17 cellular contexts compared by ENCODE assay signal in genomic region chr22:22924369-22925145, GRCh38. TPM values are rescaled to one million over a fixed set of nuclear protein-coding genes. Genes with fewer than 3 reads are reported as not detected.
DNase-seq lines count a peak whose midpoint lies in the region; ATAC-seq and TF ChIP-seq lines count a peak whose summit lies in the region.
"Had no signal": no experiment of that assay in that cellular context is flagged by ENCODE, and none has a peak within 500 bp of the region (broad histone marks: within the 10 kb centered on the region; RNA-seq: fewer than 3 reads in every experiment).

No MANE protein-coding gene starts in this region.

- H3K27ac ChIP-seq in C4-2B, result peak overlapping the region; percentile 81
- H3K27ac ChIP-seq: PC-9, SJSA1 had no signal

- ATAC-seq in stimulated activated memory B cell treated with anti-CD40 and anti-IgM and Interleukin-4, amounts not matched to agents 10 μg/mL and 1 μg/mL and 100 μg/mL, for 72 hours, result no peak
- no peak for ATAC-seq in left lobe of liver
- ATAC-seq: HepG2 had no signal

- H3K27me3 Mint-ChIP-seq in IgD-negative memory B cell, result peaks cover 5% of the 10 kb centered on the region
- peaks cover 8% of the 10 kb centered on the region for H3K27me3 Mint-ChIP-seq in dendritic cell treated with granulocyte-macrophage colony-stimulating factor and Interleukin-4, amounts not matched to agents 40 ng/mL and 50 ng/mL, for 4 days
- no peaks in the 10 kb centered on the region for H3K27me3 Mint-ChIP-seq in stimulated activated memory B cell treated with anti-CD40 and anti-IgM and Interleukin-4, amounts not matched to agents 10 μg/mL and 1 μg/mL and 100 μg/mL, for 72 hours

- peaks cover 36 to 67% (median 60%) of the 10 kb centered on the region in 3 donors for H3K4me1 Mint-ChIP-seq in IgD-negative memory B cell
- H3K4me1 Mint-ChIP-seq in dendritic cell treated with granulocyte-macrophage colony-stimulating factor and Interleukin-4, amounts not matched to agents 40 ng/mL and 50 ng/mL, for 4 days (ENCODE audit: low read depth), result peaks cover 43% of the 10 kb centered on the region
- H3K4me1 Mint-ChIP-seq in stimulated activated memory B cell treated with anti-CD40 and anti-IgM and Interleukin-4, amounts not matched to agents 10 μg/mL and 1 μg/mL and 100 μg/mL, for 72 hours, result peaks cover 94% of the 10 kb centered on the region

- no peak for TF ChIP-seq CTCF in C4-2B (conservative IDR thresholded peaks at IDR 0.05)

- H3K27ac Mint-ChIP-seq in IgD-negative memory B cell, result peak overlapping the region in 2 of 3 donors; percentile 22 to 83
- peak overlapping the region; percentile 55 for H3K27ac Mint-ChIP-seq in dendritic cell treated with granulocyte-macrophage colony-stimulating factor and Interleukin-4, amounts not matched to agents 40 ng/mL and 50 ng/mL, for 4 days
- peak overlapping the region; percentile 65 for H3K27ac Mint-ChIP-seq in stimulated activated memory B cell treated with anti-CD40 and anti-IgM and Interleukin-4, amounts not matched to agents 10 μg/mL and 1 μg/mL and 100 μg/mL, for 72 hours

- peak overlapping the region in 1 of 4 donors; percentile 59 for H3K4me3 Mint-ChIP-seq in IgD-negative memory B cell
- H3K4me3 Mint-ChIP-seq in dendritic cell treated with granulocyte-macrophage colony-stimulating factor and Interleukin-4, amounts not matched to agents 40 ng/mL and 50 ng/mL, for 4 days, result no peak overlapping the region
- H3K4me3 Mint-ChIP-seq in stimulated activated memory B cell treated with anti-CD40 and anti-IgM and Interleukin-4, amounts not matched to agents 10 μg/mL and 1 μg/mL and 100 μg/mL, for 72 hours, result no peak overlapping the region

- H3K36me3 Mint-ChIP-seq in IgD-negative memory B cell, result peaks cover 3% of the 10 kb centered on the region
- H3K36me3 Mint-ChIP-seq in dendritic cell treated with granulocyte-macrophage colony-stimulating factor and Interleukin-4, amounts not matched to agents 40 ng/mL and 50 ng/mL, for 4 days (ENCODE audit: low read depth), result no peaks in the 10 kb centered on the region
- no peaks in the 10 kb centered on the region for H3K36me3 Mint-ChIP-seq in stimulated activated memory B cell treated with anti-CD40 and anti-IgM and Interleukin-4, amounts not matched to agents 10 μg/mL and 1 μg/mL and 100 μg/mL, for 72 hours

- intact Hi-C loops in dendritic cell treated with granulocyte-macrophage colony-stimulating factor and Interleukin-4, amounts not matched to agents 40 ng/mL and 50 ng/mL, for 4 days (cut with micrococcal nuclease), result no loop called here

- no peaks in the 10 kb centered on the region for H3K9me3 Mint-ChIP-seq in IgD-negative memory B cell
- no peaks in the 10 kb centered on the region for H3K9me3 Mint-ChIP-seq in dendritic cell treated with granulocyte-macrophage colony-stimulating factor and Interleukin-4, amounts not matched to agents 40 ng/mL and 50 ng/mL, for 4 days
- no peaks in the 10 kb centered on the region for H3K9me3 Mint-ChIP-seq in stimulated activated memory B cell treated with anti-CD40 and anti-IgM and Interleukin-4, amounts not matched to agents 10 μg/mL and 1 μg/mL and 100 μg/mL, for 72 hours

- DNase-seq in NCI-H446 treated with DMSO at 0.1 percent for 48 hours (lab: John Stamatoyannopoulos, UW), result no peak
- DNase-seq in left lobe of liver (ENCODE audit: low spot score), result no peak
- no peak for DNase-seq in NCI-H1092 treated with DMSO at 0.1 percent for 48 hours (lab: John Stamatoyannopoulos, UW)
- DNase-seq: NCI-H1417 treated with DMSO at 0.1 percent for 48 hours, NCI-H187 treated with DMSO at 0.1 percent for 48 hours, NCI-H345, NCI-H526, PC-9 had no signal

RNA-seq across cellular contexts. Expression of gene IGLL5, which starts 36.9 kb away (rescaled TPM):
- 195 TPM for polyA plus RNA-seq in IgD-negative memory B cell
- 1.2 TPM for total RNA-seq in left lobe of liver
- total RNA-seq: A673, H4, HepG2, M059J, PC-9, SJSA1 had no signal
- polyA plus RNA-seq: HepG2 had no signal
